ENCODE assay signal across 8 cellular contexts in the genomic region with DNA sequence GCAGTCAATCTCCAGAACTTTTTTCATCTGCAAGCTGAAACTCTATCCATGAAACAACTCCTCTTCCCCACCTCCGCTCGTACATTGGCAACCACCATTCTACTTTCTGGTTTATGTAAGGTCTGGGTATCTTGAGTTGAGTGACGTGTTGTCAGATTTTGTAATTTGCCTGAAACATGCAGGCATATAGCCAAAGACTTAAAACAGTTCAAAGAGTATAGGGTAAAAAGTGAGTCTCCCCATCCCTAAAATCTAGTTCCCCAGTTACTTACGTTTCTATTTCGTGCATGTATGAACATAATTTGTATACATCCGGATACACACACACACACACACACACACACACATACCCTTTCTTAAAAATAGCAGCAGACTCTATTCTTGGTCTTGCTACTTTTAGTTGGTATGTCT. TPM values are rescaled to one million over a fixed set of nuclear protein-coding genes. Genes with fewer than 3 reads are reported as not detected.
DNase-seq lines count a peak whose midpoint lies in the region; ATAC-seq, FAIRE-seq and TF ChIP-seq lines count a peak whose summit lies in the region.

No MANE protein-coding gene starts in this region.

- H3K4me3 Mint-ChIP-seq in activated naive CD4-positive, alpha-beta T cell treated with anti-CD3 and anti-CD28 coated beads for 36 hours = peak overlapping the region; percentile 100

- POLR2A ChIA-PET in endothelial cell of umbilical vein (lab: Charles Lee) = interaction anchor here (0.7 kb wide), 1 partner anchor 29 kb away, joined by 3 read pairs; no protein-coding TSS in a partner anchor

- peak; percentile 77 for FAIRE-seq in endothelial cell of umbilical vein (lab: Jason Lieb, UNC)

- TF ChIP-seq POLR2A in endothelial cell of umbilical vein (IDR thresholded peaks at IDR 0.05; ENCODE audit: low read depth, low read length) = no peak

- H3K4me2 ChIP-seq in endothelial cell of umbilical vein (ENCODE audit: insufficient read depth, low read length) (peak overlapping the region; percentile 86), neural cell (ENCODE audit: low read length) (peak overlapping the region; percentile 66)

- TF ChIP-seq RAD21 in neural cell (conservative IDR thresholded peaks at IDR 0.05) = no peak

- intact Hi-C loops in activated naive CD4-positive, alpha-beta T cell treated with anti-CD3 and anti-CD28 coated beads for 36 hours (cut with micrococcal nuclease) = loop anchor here (1.0 to 5.0 kb wide), 3 partner anchors 413 to 841 kb away; partner anchors contain the start of genes FKBP15, GNG10 and SLC31A1
- intact Hi-C loops in endothelial cell of umbilical vein (cut with micrococcal nuclease) = loop anchor here (1.0 kb wide), 1 partner anchor 338 kb away; the partner anchor contains the start of gene INIP

- H3K27ac Mint-ChIP-seq in activated naive CD4-positive, alpha-beta T cell treated with anti-CD3 and anti-CD28 coated beads for 36 hours = peak overlapping the region; percentile 99

- no peaks in the 10 kb centered on the region for H4K20me1 ChIP-seq in endothelial cell of umbilical vein (replicated peaks; ENCODE audit: control insufficient read depth, extremely low read depth, insufficient read depth, low read length)
- no peaks in the 10 kb centered on the region for H4K20me1 ChIP-seq in neural cell (ENCODE audit: insufficient read depth)

- H3K27ac ChIP-seq in endothelial cell of umbilical vein (ENCODE audit: insufficient read depth, low read depth, low read length) (peak overlapping the region; percentile 6), neural cell (ENCODE audit: low read length) (no peak overlapping the region)

- ATAC-seq in GM21447 (IDR thresholded peaks at IDR 0.05; ENCODE audit: unreplicated experiment) = no peak

- peak overlapping the region; percentile 54 for H3K9ac ChIP-seq in endothelial cell of umbilical vein (replicated peaks; ENCODE audit: extremely low read depth, insufficient read depth, low read length)
- H3K9ac ChIP-seq in neural cell (ENCODE audit: low read length) = no peak overlapping the region

- no peaks in the 10 kb centered on the region for H3K27me3 ChIP-seq in endothelial cell of umbilical vein (ENCODE audit: control insufficient read depth in 2 of 2, insufficient read depth in 2 of 2, low read length in 2 of 2)
- H3K27me3 ChIP-seq in neural cell (ENCODE audit: insufficient read depth, low read depth, low read length) = no peaks in the 10 kb centered on the region

- CTCF ChIA-PET in activated naive CD4-positive, alpha-beta T cell treated with anti-CD3 and anti-CD28 coated beads for 36 hours (lab: Charles Lee) = interaction anchor here (0.6 to 2.4 kb wide), 3 partner anchors 90 to 412 kb away, joined by 3 to 7 read pairs (median 3); no protein-coding TSS in a partner anchor
- CTCF ChIA-PET in endothelial cell of umbilical vein (lab: Charles Lee) = interaction anchor here (0.6 to 2.8 kb wide), 7 partner anchors 11 to 330 kb away, joined by 3 to 10 read pairs (median 6); no protein-coding TSS in a partner anchor

- H3K9me3 ChIP-seq in endothelial cell of umbilical vein (replicated peaks; ENCODE audit: control insufficient read depth, insufficient read depth, low read length) = no peaks in the 10 kb centered on the region
- H3K9me3 ChIP-seq in neural cell (ENCODE audit: low read length) = no peaks in the 10 kb centered on the region

- H2AFZ ChIP-seq in endothelial cell of umbilical vein (ENCODE audit: low read depth, low read length) (peak overlapping the region; percentile 48), neural cell (ENCODE audit: low read depth, low read length) (no peak overlapping the region)

- in situ Hi-C loops in SK-MEL-5 (cut with HindIII; ENCODE audit: low pct_unique_long_range_greater_than_20kb, low sequenced_read_pairs) = no loop called here

- peak; percentile 28 for DNase-seq in activated naive CD4-positive, alpha-beta T cell treated with anti-CD3 and anti-CD28 coated beads for 36 hours
- DNase-seq in activated naive CD4-positive, alpha-beta T cell treated with anti-CD3 and anti-CD28 coated beads, Interleukin-2, amount 50 U/mL, for 16 hours = no peak
- DNase-seq in SK-MEL-5 (ENCODE audit: low read depth, low spot score) = peak; percentile 31
- DNase-seq in endothelial cell of umbilical vein (ENCODE audit: low read depth, low spot score) = no peak
- no peak for DNase-seq in HK-2 (ENCODE audit: unreplicated experiment)
- no peak for DNase-seq in NCI-H128 (lab: John Stamatoyannopoulos, UW; ENCODE audit: unreplicated experiment)

- no peaks in the 10 kb centered on the region for H3K36me3 Mint-ChIP-seq in activated naive CD4-positive, alpha-beta T cell treated with anti-CD3 and anti-CD28 coated beads for 36 hours (ENCODE audit: low read depth)

- TF ChIP-seq EP300 in neural cell (conservative IDR thresholded peaks at IDR 0.05; ENCODE audit: poor library complexity, severe bottlenecking) = no peak

- no peaks in the 10 kb centered on the region for H3K9me1 ChIP-seq in endothelial cell of umbilical vein (replicated peaks; ENCODE audit: control insufficient read depth, extremely low read depth, insufficient read depth, low read length)

- TF ChIP-seq CTCF in endothelial cell of umbilical vein (IDR thresholded peaks at IDR 0.05; ENCODE audit: extremely low read depth in 1 of 2, insufficient read depth in 1 of 2, low read depth in 1 of 2, low read length in 2 of 2) = no peak
- no peak for TF ChIP-seq CTCF in neural cell (IDR thresholded peaks at IDR 0.05; ENCODE audit: poor library complexity, severe bottlenecking)

- peaks cover 16% of the 10 kb centered on the region for H3K4me1 ChIP-seq in endothelial cell of umbilical vein (ENCODE audit: control insufficient read depth, extremely low read depth, insufficient read depth, low read length)

- H3K9me2 ChIP-seq in neural cell (ENCODE audit: insufficient read depth, low read length) = no peaks in the 10 kb centered on the region

- H3K4me3 ChIP-seq in endothelial cell of umbilical vein (replicated peaks in 1 of 3; ENCODE audit: insufficient read depth in 1 of 3, low read depth in 1 of 3, low read length in 3 of 3) = peak overlapping the region in 2 of 3 experiments; percentile 79
- H3K4me3 ChIP-seq in neural cell (ENCODE audit: low read length) = peak overlapping the region; percentile 87

- H3F3A ChIP-seq in neural cell (ENCODE audit: insufficient read depth, low read length, poor library complexity, severe bottlenecking) = no peaks in the 10 kb centered on the region

- dilution Hi-C loops in endothelial cell of umbilical vein (cut with MboI; ENCODE audit: extremely low pct_ligation_motif_present, low sequenced_read_pairs) = no loop called here

- peaks cover 39% of the 10 kb centered on the region for H3K4me1 Mint-ChIP-seq in activated naive CD4-positive, alpha-beta T cell treated with anti-CD3 and anti-CD28 coated beads for 36 hours (ENCODE audit: low read depth)

- BruUV-seq in endothelial cell of umbilical vein (replicated peaks; lab: Mats Ljungman, UMichigan) = no TSS peak

- H3K9me3 Mint-ChIP-seq in activated naive CD4-positive, alpha-beta T cell treated with anti-CD3 and anti-CD28 coated beads for 36 hours = no peaks in the 10 kb centered on the region

- no peaks in the 10 kb centered on the region for H3K27me3 Mint-ChIP-seq in activated naive CD4-positive, alpha-beta T cell treated with anti-CD3 and anti-CD28 coated beads for 36 hours (ENCODE audit: low read depth)

- H3K36me3 ChIP-seq in endothelial cell of umbilical vein (ENCODE audit: control insufficient read depth in 2 of 2, extremely low read depth in 1 of 2, insufficient read depth in 2 of 2, low read length in 2 of 2) = no peaks in the 10 kb centered on the region
- no peaks in the 10 kb centered on the region for H3K36me3 ChIP-seq in neural cell (ENCODE audit: insufficient read depth, low read length)

- H3K79me2 ChIP-seq in endothelial cell of umbilical vein (ENCODE audit: control insufficient read depth, insufficient read depth, low read length) (peaks cover 16% of the 10 kb centered on the region), neural cell (replicated peaks; ENCODE audit: insufficient read depth, low read length) (peaks cover 9% of the 10 kb centered on the region)

TF ChIP-seq in endothelial cell of umbilical vein, 7 proteins besides CTCF, POLR2A, EP300 and RAD21 (continues in another document):
- no peak for TF ChIP-seq MYC (IDR thresholded peaks at IDR 0.05; ENCODE audit: low read depth, low read length)

RNA-seq across cellular contexts. Expression of gene HSDL2, which starts 0.9 kb away (rescaled TPM):
- 10 to 100 TPM; 25.9 to 28.5 TPM for total RNA-seq in activated naive CD4-positive, alpha-beta T cell treated with anti-CD3 and anti-CD28 coated beads for 36 hours
- total RNA-seq in SK-MEL-5 (2014; rRNA removed; shearing (Covaris generic)) = 34.1 and 35.3 TPM in 2 replicates
- 22.8 and 27.6 TPM in 2 replicates for polyA plus RNA-seq in SK-MEL-5 (2015; cell fraction: cytosol; rRNA removed)
- 19.2 and 23.6 TPM in 2 replicates for polyA plus RNA-seq in SK-MEL-5 (2015; cell fraction: nucleus; rRNA removed)
- 15.6 and 22.1 TPM in 2 replicates for total RNA-seq in endothelial cell of umbilical vein
- polyA plus RNA-seq in endothelial cell of umbilical vein = 4.0 and 5.6 TPM in 2 replicates
- polyA plus RNA-seq in endothelial cell of umbilical vein (2011; cell fraction: cytosol; rRNA removed) = 10.8 and 11.9 TPM in 2 replicates
- 9.5 and 11.1 TPM in 2 replicates for polyA plus RNA-seq in endothelial cell of umbilical vein (2011; cell fraction: nucleus; rRNA removed)
- polyA plus RNA-seq in endothelial cell of umbilical vein (2012) = 25.4 and 27.2 TPM in 2 replicates
- 18.9 and 25.1 TPM in 2 replicates for polyA minus RNA-seq in endothelial cell of umbilical vein
- 49.8 TPM for polyA minus RNA-seq in endothelial cell of umbilical vein (2011; cell fraction: cytosol; rRNA and poly(A)+ RNA removed)
- 6.1 and 6.9 TPM in 2 replicates for polyA minus RNA-seq in endothelial cell of umbilical vein (2011; cell fraction: nucleus; rRNA and poly(A)+ RNA removed)
- 7.1 and 9.0 TPM in 2 replicates for polyA plus RNA-seq in neural cell
- polyA minus RNA-seq in neural cell = 15.8 and 16.6 TPM in 2 replicates

RNA-seq across cellular contexts. Expression of gene PTBP3, which starts 47.4 kb away (rescaled TPM):
- 10 to 100 TPM; 87.8 to 92.6 TPM for total RNA-seq in activated naive CD4-positive, alpha-beta T cell treated with anti-CD3 and anti-CD28 coated beads for 36 hours
- 41.8 and 42.7 TPM in 2 replicates for total RNA-seq in SK-MEL-5 (2014; rRNA removed; shearing (Covaris generic))
- polyA plus RNA-seq in SK-MEL-5 (2015; cell fraction: cytosol; rRNA removed) = 59.9 and 72.6 TPM in 2 replicates
- 24.7 and 28.0 TPM in 2 replicates for polyA plus RNA-seq in SK-MEL-5 (2015; cell fraction: nucleus; rRNA removed)
- total RNA-seq in endothelial cell of umbilical vein = 73.2 and 75.0 TPM in 2 replicates
- polyA plus RNA-seq in endothelial cell of umbilical vein = 42.4 and 49.5 TPM in 2 replicates
- 28.9 and 33.2 TPM in 2 replicates for polyA plus RNA-seq in endothelial cell of umbilical vein (2011; cell fraction: cytosol; rRNA removed)
- 29.8 and 35.3 TPM in 2 replicates for polyA plus RNA-seq in endothelial cell of umbilical vein (2011; cell fraction: nucleus; rRNA removed)
- 21.2 and 32.0 TPM in 2 replicates for polyA plus RNA-seq in endothelial cell of umbilical vein (2012)
- 87.6 and 106 TPM in 2 replicates for polyA minus RNA-seq in endothelial cell of umbilical vein
- 23.7 TPM for polyA minus RNA-seq in endothelial cell of umbilical vein (2011; cell fraction: cytosol; rRNA and poly(A)+ RNA removed)
- polyA minus RNA-seq in endothelial cell of umbilical vein (2011; cell fraction: nucleus; rRNA and poly(A)+ RNA removed) = 34.5 and 49.3 TPM in 2 replicates
- polyA plus RNA-seq in neural cell = 29.7 and 36.1 TPM in 2 replicates
- 87.9 and 102 TPM in 2 replicates for polyA minus RNA-seq in neural cell

Comparison
In these comparisons a context has a peak if more than half of its experiments do, and no peak if none do; other contexts are left out.
1. DNase-seq: peak in activated naive CD4-positive, alpha-beta T cell treated with anti-CD3 and anti-CD28 coated beads for 36 hours (single experiment) and SK-MEL-5 (single experiment); none in activated naive CD4-positive, alpha-beta T cell treated with anti-CD3 and anti-CD28 coated beads, Interleukin-2, amount 50 U/mL, for 16 hours (single experiment), endothelial cell of umbilical vein (single experiment), HK-2 (single experiment) and NCI-H128 (single experiment).